ENCODE assay signal across 18 cellular contexts in the genomic region with DNA sequence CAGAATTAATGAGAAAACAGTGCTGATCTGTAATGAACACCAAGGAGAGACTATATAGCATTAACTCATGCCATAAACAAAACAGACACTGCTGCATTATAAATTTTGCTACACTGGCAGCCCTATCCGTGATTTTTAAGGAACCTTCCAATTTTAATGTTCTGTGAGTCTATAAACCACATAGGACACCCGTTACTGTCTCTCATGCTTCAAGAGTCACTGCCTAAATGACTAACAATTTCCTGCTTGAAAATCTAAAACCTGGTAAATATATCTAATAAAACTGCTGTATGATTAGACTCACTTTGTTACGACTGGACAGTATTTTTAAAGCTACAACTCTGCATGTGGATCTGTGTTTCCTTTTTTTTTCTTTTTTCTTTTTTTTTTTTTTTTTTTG.
"Had no signal": no experiment of that assay in that cellular context is flagged by ENCODE, and none has a peak within 500 bp of the region (broad histone marks: within the 10 kb centered on the region; RNA-seq: fewer than 3 reads in every experiment).

No MANE protein-coding gene starts in this region.

- FAIRE-seq: bronchial epithelial cell, islet of Langerhans had no signal

- H3K4me3 ChIP-seq: gastroesophageal sphincter, neural progenitor cell, ovary, right lobe of liver, smooth muscle cell, upper lobe of right lung had no signal

- H3K27me3 ChIP-seq: gastroesophageal sphincter, neural progenitor cell, ovary, right lobe of liver, upper lobe of right lung had no signal

- H2AFZ ChIP-seq: neural progenitor cell had no signal

- H3K9ac ChIP-seq: neural progenitor cell had no signal

- H3K9me3 ChIP-seq: gastroesophageal sphincter, ovary, right lobe of liver, upper lobe of right lung had no signal

- H3K4me2 ChIP-seq: neural progenitor cell, smooth muscle cell had no signal

- H3K27ac ChIP-seq: gastroesophageal sphincter, neural progenitor cell, ovary, right lobe of liver, upper lobe of right lung had no signal

- DNase-seq: activated CD8-positive, alpha-beta memory T cell treated with anti-CD3 and anti-CD28 coated beads, Interleukin-2, amount 50 U/mL, for 48 hours; activated gamma-delta T cell treated with Interleukin-2 at 50 U/mL for 16 hours; activated naive CD8-positive, alpha-beta T cell treated with anti-CD3 and anti-CD28 coated beads, Interleukin-2, amount 50 U/mL, for 24 hours; activated T-cell treated with anti-CD3 and anti-CD28 coated beads, Interleukin-2, amount 50 U/mL, for 72 hours; aorta; left colon; ovary; right lobe of liver; stimulated activated CD4-positive, alpha-beta T cell treated with anti-CD3 and anti-CD28 coated beads, Interleukin-4, amount 100 ng/mL, for 4 hours; stimulated activated CD8-positive, alpha-beta memory T cell treated with anti-CD3 and anti-CD28 coated beads, Interleukin-4, amount 100 ng/mL, for 48 hours; stimulated activated naive CD8-positive, alpha-beta T cell treated with anti-CD3 and anti-CD28 coated beads, Interleukin-15, amount 100 ng/mL, for 72 hours; T-cell; upper lobe of right lung had no signal

- H3K36me3 ChIP-seq: gastroesophageal sphincter, neural progenitor cell, ovary, right lobe of liver, upper lobe of right lung had no signal
